Comparison of ENCODE assay signal across 13 cellular contexts in genomic region chr14:45810152-45810872, GRCh38.
DNase-seq lines count a peak whose midpoint lies in the region; ATAC-seq and FAIRE-seq lines count a peak whose summit lies in the region.
"Had no signal": no experiment of that assay in that cellular context is flagged by ENCODE, and none has a peak within 500 bp of the region (broad histone marks: within the 10 kb centered on the region; RNA-seq: fewer than 3 reads in every experiment).

No MANE protein-coding gene starts in this region.

- FAIRE-seq in small intestine (lab: Jason Lieb, UNC), result no peak

- ATAC-seq in GM21786 (IDR thresholded peaks at IDR 0.05; ENCODE audit: unreplicated experiment) (peak; percentile 60), HG03159 (IDR thresholded peaks at IDR 0.05; ENCODE audit: unreplicated experiment) (no peak), GM19463 (IDR thresholded peaks at IDR 0.05; ENCODE audit: unreplicated experiment) (no peak)
- ATAC-seq: activated CD8-positive, alpha-beta memory T cell treated with anti-CD3 and anti-CD28 coated beads, Interleukin-2, amount 10 ng/mL, durations not matched to agents 7 days and 5 days; CD8-positive, alpha-beta T cell; psoas muscle had no signal

- no peaks in the 10 kb centered on the region for H3K36me3 ChIP-seq in BLaER1 treated with 17β-estradiol and CSF1 and Interleukin-3, amounts not matched to agents 10 nM and 100 nM
- H3K36me3 ChIP-seq in small intestine (ENCODE audit: control insufficient read depth in 2 of 2, insufficient read depth in 2 of 2, low read length in 2 of 2), result no peaks in the 10 kb centered on the region

- H3K4me2 ChIP-seq in BLaER1 treated with 17β-estradiol and CSF1 and Interleukin-3, amounts not matched to agents 10 nM and 100 nM, result peak overlapping the region; percentile 15 to 81 (median 67); a peak in 21 of 22 replicates
- H3K4me2 ChIP-seq: SK-N-SH had no signal

- in situ Hi-C loops in SK-MEL-5 (cut with HindIII; ENCODE audit: low pct_unique_long_range_greater_than_20kb, low sequenced_read_pairs), result no loop called here

- no peak overlapping the region for H3K4me3 ChIP-seq in BLaER1 treated with 17β-estradiol and CSF1 and Interleukin-3, amounts not matched to agents 10 nM and 100 nM
- H3K4me3 ChIP-seq in small intestine (ENCODE audit: low read depth in 1 of 2, low read length in 2 of 2), result no peak overlapping the region
- H3K4me3 ChIP-seq: psoas muscle had no signal

- H3K4me1 ChIP-seq in BLaER1 treated with 17β-estradiol and CSF1 and Interleukin-3, amounts not matched to agents 10 nM and 100 nM, result peaks cover 14 to 45% (median 30%) of the 10 kb centered on the region in 10 experiments
- H3K4me1 ChIP-seq in small intestine (ENCODE audit: control insufficient read depth in 2 of 2, insufficient read depth in 1 of 2, low read depth in 1 of 2, low read length in 1 of 2), result no peaks in the 10 kb centered on the region
- H3K4me1 ChIP-seq: psoas muscle had no signal

- peaks cover 0 to 9% (median 0%) of the 10 kb centered on the region in 11 experiments; a peak in 4 of 22 replicates for H3K9me3 ChIP-seq in BLaER1 treated with 17β-estradiol and CSF1 and Interleukin-3, amounts not matched to agents 10 nM and 100 nM (replicated peaks in 1 of 11)
- no peaks in the 10 kb centered on the region for H3K9me3 ChIP-seq in small intestine (ENCODE audit: control insufficient read depth, low read depth)
- H3K9me3 ChIP-seq: psoas muscle, SK-N-SH had no signal

- H4K20me1 ChIP-seq in BLaER1 treated with 17β-estradiol and CSF1 and Interleukin-3, amounts not matched to agents 10 nM and 100 nM, result no peaks in the 10 kb centered on the region

- DNase-seq in SK-MEL-5 (ENCODE audit: low read depth, low spot score) (peak; percentile 72), kidney glomerular epithelial cell (lab: John Stamatoyannopoulos, UW) (peak; percentile 4), small intestine (no peak), HCEC 1CT (no peak)
- DNase-seq: activated CD8-positive, alpha-beta memory T cell treated with anti-CD3 and anti-CD28 coated beads, Interleukin-2, amount 10 ng/mL, durations not matched to agents 7 days and 5 days; CD8-positive, alpha-beta T cell; hypothalamus; psoas muscle; SK-N-SH had no signal

- no peaks in the 10 kb centered on the region for H3K27me3 ChIP-seq in BLaER1 treated with 17β-estradiol and CSF1 and Interleukin-3, amounts not matched to agents 10 nM and 100 nM
- H3K27me3 ChIP-seq in small intestine (ENCODE audit: control insufficient read depth in 2 of 2, insufficient read depth in 2 of 2, low read length in 2 of 2), result no peaks in the 10 kb centered on the region

- H3K27ac ChIP-seq in BLaER1 treated with 17β-estradiol and CSF1 and Interleukin-3, amounts not matched to agents 10 nM and 100 nM, result no peak overlapping the region
- no peak overlapping the region for H3K27ac ChIP-seq in small intestine (ENCODE audit: low read depth in 1 of 2, low read length in 1 of 2)
- H3K27ac ChIP-seq: psoas muscle had no signal

- 31 to 45% (median 34%) methylated on average over 3 of the region's 3 CpGs for WGBS in small intestine, 3 donors

- peak overlapping the region in 2 of 11 experiments; percentile 21 to 47; a peak in 1 of 22 replicates for H3K9ac ChIP-seq in BLaER1 treated with 17β-estradiol and CSF1 and Interleukin-3, amounts not matched to agents 10 nM and 100 nM
- H3K9ac ChIP-seq: SK-N-SH had no signal

Comparison
In these comparisons a context has a peak if more than half of its experiments do, and no peak if none do; other contexts are left out.
1. DNase-seq: peak in SK-MEL-5 (single experiment) and kidney glomerular epithelial cell (single experiment); none in small intestine (single experiment) and HCEC 1CT (single experiment).